1 cellular context compared by ENCODE assay signal in the genomic region with DNA sequence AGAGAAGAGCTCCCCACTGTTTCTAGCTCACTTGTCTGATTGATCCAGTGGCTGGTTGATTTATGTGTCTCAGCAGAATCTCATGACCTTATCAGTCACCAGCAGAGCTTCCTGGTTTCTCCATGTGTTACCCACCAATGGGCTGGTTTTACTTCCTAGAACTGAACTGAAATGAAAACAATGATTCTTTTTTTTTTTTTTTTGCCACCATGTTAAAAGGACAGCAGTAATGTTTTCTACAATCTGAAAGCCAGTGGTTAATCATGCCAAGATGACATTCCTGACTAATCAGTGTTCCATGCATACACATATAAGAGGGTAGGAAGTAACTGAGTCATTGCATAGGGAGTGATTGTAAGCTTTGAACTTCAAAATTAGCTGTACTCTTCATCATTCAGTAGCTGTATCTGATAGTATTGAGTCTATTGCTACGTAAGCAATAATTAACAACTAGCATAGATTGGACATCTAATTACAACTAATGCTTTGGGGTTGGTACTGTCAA.
TF ChIP-seq lines count a peak whose summit lies in the region.

No MANE protein-coding gene starts in this region.

TF ChIP-seq in K562, 482 proteins besides CTCF, POLR2A, EP300 and RAD21 (continued from another document and continues in another):
- no peak for TF ChIP-seq NKRF (IDR thresholded peaks at IDR 0.05; ENCODE audit: borderline replicate concordance)
- peak; percentile 69; the same call in 1 of the 2 replicates for TF ChIP-seq JUND (IDR thresholded peaks at IDR 0.05; ENCODE audit: borderline replicate concordance, low read depth, low read length)
- TF ChIP-seq JUND (tag; IDR thresholded peaks at IDR 0.05; ENCODE audit: borderline replicate concordance, low read depth, low read length): peak; percentile 36; the same call in 1 of the 3 replicates
- TF ChIP-seq ZC3H11A (IDR thresholded peaks at IDR 0.05; ENCODE audit: low read depth, low read length): no peak
- TF ChIP-seq BMI1 (IDR thresholded peaks at IDR 0.05; ENCODE audit: low read length): no peak
- TF ChIP-seq L3MBTL2 (IDR thresholded peaks at IDR 0.05): peak; percentile 27; the same call in 1 of the 2 replicates
- no peak for TF ChIP-seq CGGBP1 (CRISPR knock-in tag; IDR thresholded peaks at IDR 0.05)
- no peak for TF ChIP-seq ETS2 (tag; IDR thresholded peaks at IDR 0.05; ENCODE audit: borderline replicate concordance, poor library complexity, severe bottlenecking)
- TF ChIP-seq EHMT2 (IDR thresholded peaks at IDR 0.05): peak; percentile 47; the same call in 1 of the 2 replicates
- TF ChIP-seq SMAD2 (IDR thresholded peaks at IDR 0.05; ENCODE audit: low read depth, low read length): no peak
- TF ChIP-seq C11orf30 (IDR thresholded peaks at IDR 0.05; ENCODE audit: low read depth): peak; percentile 64
- no peak for TF ChIP-seq PTBP1 (IDR thresholded peaks at IDR 0.05; ENCODE audit: low read depth, low read length)
- TF ChIP-seq SIX5 (IDR thresholded peaks at IDR 0.05; ENCODE audit: borderline replicate concordance in 1 of 2, insufficient read depth in 1 of 2, low read depth in 1 of 2, low read length in 2 of 2): no peak
- no peak for TF ChIP-seq ZBED1 (IDR thresholded peaks at IDR 0.05)
- TF ChIP-seq FOS (IDR thresholded peaks at IDR 0.05; ENCODE audit: extremely low read depth, insufficient read length): no peak
- peak; percentile 96 for TF ChIP-seq PKNOX1 (IDR thresholded peaks at IDR 0.05)
- TF ChIP-seq ZNF263 (CRISPR knock-in tag; IDR thresholded peaks at IDR 0.05; ENCODE audit: borderline replicate concordance): no peak
- TF ChIP-seq, protein P1, sequence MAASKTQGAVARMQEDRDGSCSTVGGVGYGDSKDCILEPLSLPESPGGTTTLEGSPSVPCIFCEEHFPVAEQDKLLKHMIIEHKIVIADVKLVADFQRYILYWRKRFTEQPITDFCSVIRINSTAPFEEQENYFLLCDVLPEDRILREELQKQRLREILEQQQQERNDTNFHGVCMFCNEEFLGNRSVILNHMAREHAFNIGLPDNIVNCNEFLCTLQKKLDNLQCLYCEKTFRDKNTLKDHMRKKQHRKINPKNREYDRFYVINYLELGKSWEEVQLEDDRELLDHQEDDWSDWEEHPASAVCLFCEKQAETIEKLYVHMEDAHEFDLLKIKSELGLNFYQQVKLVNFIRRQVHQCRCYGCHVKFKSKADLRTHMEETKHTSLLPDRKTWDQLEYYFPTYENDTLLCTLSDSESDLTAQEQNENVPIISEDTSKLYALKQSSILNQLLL (CRISPR knock-in tag; IDR thresholded peaks at IDR 0.05; ENCODE audit: borderline replicate concordance): no peak
- TF ChIP-seq FOXO4 (CRISPR knock-in tag; IDR thresholded peaks at IDR 0.05): no peak
- 0 out of 4 replicates have a peak, but pooled peaks of 1 of the 2 experiments have one; percentile 26 for TF ChIP-seq HDAC1 (IDR thresholded peaks at IDR 0.05)
- TF ChIP-seq HDAC2 (IDR thresholded peaks at IDR 0.05): 0 out of 2 replicates have a peak, but pooled peaks have one; percentile 23
- no peak for TF ChIP-seq NEUROD1 (IDR thresholded peaks at IDR 0.05; ENCODE audit: borderline replicate concordance, low read depth, low read length, partially characterized antibody)
- peak; percentile 80 for TF ChIP-seq CBFA2T2 (conservative IDR thresholded peaks at IDR 0.05)
- peak; percentile 55 to 72 for TF ChIP-seq MNT (conservative IDR thresholded peaks at IDR 0.05)
- TF ChIP-seq CCNT2 (IDR thresholded peaks at IDR 0.05; ENCODE audit: borderline replicate concordance, extremely low read depth, insufficient read length, low read depth, low read length): peak; percentile 77
- 0 out of 2 replicates have a peak, but pooled peaks have one; percentile 45 for TF ChIP-seq JUN (IDR thresholded peaks at IDR 0.05; ENCODE audit: borderline replicate concordance, low read depth, low read length)
- no peak for TF ChIP-seq JUN (CRISPR knock-in tag; IDR thresholded peaks at IDR 0.05; ENCODE audit: borderline replicate concordance)
- TF ChIP-seq ATF1 (CRISPR knock-in tag; IDR thresholded peaks at IDR 0.05): no peak
- TF ChIP-seq ATF1 (tag; IDR thresholded peaks at IDR 0.05): peak; percentile 63
- TF ChIP-seq, protein P2, sequence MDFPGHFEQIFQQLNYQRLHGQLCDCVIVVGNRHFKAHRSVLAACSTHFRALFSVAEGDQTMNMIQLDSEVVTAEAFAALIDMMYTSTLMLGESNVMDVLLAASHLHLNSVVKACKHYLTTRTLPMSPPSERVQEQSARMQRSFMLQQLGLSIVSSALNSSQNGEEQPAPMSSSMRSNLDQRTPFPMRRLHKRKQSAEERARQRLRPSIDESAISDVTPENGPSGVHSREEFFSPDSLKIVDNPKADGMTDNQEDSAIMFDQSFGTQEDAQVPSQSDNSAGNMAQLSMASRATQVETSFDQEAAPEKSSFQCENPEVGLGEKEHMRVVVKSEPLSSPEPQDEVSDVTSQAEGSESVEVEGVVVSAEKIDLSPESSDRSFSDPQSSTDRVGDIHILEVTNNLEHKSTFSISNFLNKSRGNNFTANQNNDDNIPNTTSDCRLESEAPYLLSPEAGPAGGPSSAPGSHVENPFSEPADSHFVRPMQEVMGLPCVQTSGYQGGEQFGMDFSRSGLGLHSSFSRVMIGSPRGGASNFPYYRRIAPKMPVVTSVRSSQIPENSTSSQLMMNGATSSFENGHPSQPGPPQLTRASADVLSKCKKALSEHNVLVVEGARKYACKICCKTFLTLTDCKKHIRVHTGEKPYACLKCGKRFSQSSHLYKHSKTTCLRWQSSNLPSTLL (IDR thresholded peaks at IDR 0.05): no peak
- TF ChIP-seq, protein P3, sequence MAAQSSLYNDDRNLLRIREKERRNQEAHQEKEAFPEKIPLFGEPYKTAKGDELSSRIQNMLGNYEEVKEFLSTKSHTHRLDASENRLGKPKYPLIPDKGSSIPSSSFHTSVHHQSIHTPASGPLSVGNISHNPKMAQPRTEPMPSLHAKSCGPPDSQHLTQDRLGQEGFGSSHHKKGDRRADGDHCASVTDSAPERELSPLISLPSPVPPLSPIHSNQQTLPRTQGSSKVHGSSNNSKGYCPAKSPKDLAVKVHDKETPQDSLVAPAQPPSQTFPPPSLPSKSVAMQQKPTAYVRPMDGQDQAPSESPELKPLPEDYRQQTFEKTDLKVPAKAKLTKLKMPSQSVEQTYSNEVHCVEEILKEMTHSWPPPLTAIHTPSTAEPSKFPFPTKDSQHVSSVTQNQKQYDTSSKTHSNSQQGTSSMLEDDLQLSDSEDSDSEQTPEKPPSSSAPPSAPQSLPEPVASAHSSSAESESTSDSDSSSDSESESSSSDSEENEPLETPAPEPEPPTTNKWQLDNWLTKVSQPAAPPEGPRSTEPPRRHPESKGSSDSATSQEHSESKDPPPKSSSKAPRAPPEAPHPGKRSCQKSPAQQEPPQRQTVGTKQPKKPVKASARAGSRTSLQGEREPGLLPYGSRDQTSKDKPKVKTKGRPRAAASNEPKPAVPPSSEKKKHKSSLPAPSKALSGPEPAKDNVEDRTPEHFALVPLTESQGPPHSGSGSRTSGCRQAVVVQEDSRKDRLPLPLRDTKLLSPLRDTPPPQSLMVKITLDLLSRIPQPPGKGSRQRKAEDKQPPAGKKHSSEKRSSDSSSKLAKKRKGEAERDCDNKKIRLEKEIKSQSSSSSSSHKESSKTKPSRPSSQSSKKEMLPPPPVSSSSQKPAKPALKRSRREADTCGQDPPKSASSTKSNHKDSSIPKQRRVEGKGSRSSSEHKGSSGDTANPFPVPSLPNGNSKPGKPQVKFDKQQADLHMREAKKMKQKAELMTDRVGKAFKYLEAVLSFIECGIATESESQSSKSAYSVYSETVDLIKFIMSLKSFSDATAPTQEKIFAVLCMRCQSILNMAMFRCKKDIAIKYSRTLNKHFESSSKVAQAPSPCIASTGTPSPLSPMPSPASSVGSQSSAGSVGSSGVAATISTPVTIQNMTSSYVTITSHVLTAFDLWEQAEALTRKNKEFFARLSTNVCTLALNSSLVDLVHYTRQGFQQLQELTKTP (IDR thresholded peaks at IDR 0.05; ENCODE audit: low read depth in 1 of 2, partially characterized antibody in 2 of 2): peak in 1 of 2 experiments; percentile 24
- no peak for TF ChIP-seq CEBPB (tag; IDR thresholded peaks at IDR 0.05)
- TF ChIP-seq MECOM (CRISPR knock-in tag; IDR thresholded peaks at IDR 0.05): peak; percentile 19; the same call in 1 of the 2 replicates
- no peak for TF ChIP-seq ZNF239 (CRISPR knock-in tag; IDR thresholded peaks at IDR 0.05)
- TF ChIP-seq NCOA1 (IDR thresholded peaks at IDR 0.05; ENCODE audit: low read depth): no peak
- TF ChIP-seq SMAD3 (CRISPR knock-in tag; conservative IDR thresholded peaks at IDR 0.05): 0 out of 2 replicates have a peak, but pooled peaks have one; percentile 20
